1 cellular context compared by ENCODE assay signal in the genomic region with DNA sequence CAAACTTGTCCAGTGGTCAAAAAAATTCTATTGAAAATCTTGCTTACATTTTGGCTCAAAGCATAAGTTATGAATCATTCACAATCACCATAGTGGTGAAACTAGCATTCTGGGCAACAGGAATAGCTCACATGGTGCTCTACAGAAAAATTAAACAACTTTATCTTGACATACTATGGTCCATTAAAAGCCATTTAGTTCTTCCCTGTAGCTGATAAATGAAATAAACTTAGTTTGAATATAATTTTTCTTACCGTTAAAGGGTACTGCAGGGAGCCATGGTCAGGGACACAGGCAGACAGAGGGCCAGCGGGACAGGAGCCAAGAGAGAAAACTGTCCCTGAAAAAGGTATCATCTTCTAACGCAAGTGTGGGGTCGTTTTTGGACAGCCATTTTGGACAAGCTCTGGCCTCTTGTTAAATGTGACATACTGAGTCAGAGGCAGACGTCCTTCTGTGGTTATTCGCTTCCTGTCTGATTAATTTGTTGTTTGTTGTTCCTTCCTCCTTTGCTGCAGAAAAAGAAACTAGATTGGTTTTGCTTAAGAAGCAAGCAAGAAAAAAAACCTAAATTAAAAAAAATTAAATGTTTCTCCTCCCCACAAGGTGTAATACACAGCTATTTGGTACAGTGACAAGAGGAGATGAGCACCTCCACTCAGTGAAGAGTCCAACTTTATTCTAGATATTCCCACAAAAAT.
TF ChIP-seq lines count a peak whose summit lies in the region.

Gene WIPF1, minus strand, starts transcription at position 458 of the 701 bp plus-strand sequence. CDS start 12,231 bp downstream, outside the sequence.

TF ChIP-seq in GM12878, 131 proteins besides CTCF, POLR2A, EP300 and RAD21 (continued from another document and continues in another):
- TF ChIP-seq ZSCAN29 (IDR thresholded peaks at IDR 0.05) (no peak), CEBPZ (IDR thresholded peaks at IDR 0.05; ENCODE audit: low read depth, low read length) (no peak), ZBTB33 (IDR thresholded peaks at IDR 0.05) (no peak), RB1 (IDR thresholded peaks at IDR 0.05; ENCODE audit: borderline replicate concordance) (no peak), NFYA (IDR thresholded peaks at IDR 0.05; ENCODE audit: borderline replicate concordance, low read depth, low read length) (no peak), STAT3 (IDR thresholded peaks at IDR 0.05; ENCODE audit: low read depth, low read length) (no peak), ZNF384 (IDR thresholded peaks at IDR 0.05; ENCODE audit: borderline replicate concordance, low read depth, low read length) (peak; percentile 88), RBBP5 (conservative IDR thresholded peaks at IDR 0.05) (no peak; the same call in 1 of the 2 replicates), SPI1 (IDR thresholded peaks at IDR 0.05; ENCODE audit: borderline replicate concordance, insufficient read depth, low read depth, low read length) (peak; percentile 49; the same call in 1 of the 2 replicates), PAX5 (IDR thresholded peaks at IDR 0.05; ENCODE audit: borderline replicate concordance, low read depth, low read length) (no peak), NRF1 (conservative IDR thresholded peaks at IDR 0.05; ENCODE audit: low read depth, low read length) (no peak), BACH1 (IDR thresholded peaks at IDR 0.05; ENCODE audit: borderline replicate concordance) (no peak), KAT2A (conservative IDR thresholded peaks at IDR 0.05; ENCODE audit: control insufficient read depth, low read depth, low read length) (no peak), YY1 (IDR thresholded peaks at IDR 0.05; ENCODE audit: low read depth, low read length) (peak; percentile 96), MTA2 (IDR thresholded peaks at IDR 0.05; ENCODE audit: low read depth) (peak; percentile 82), FOXK2 (IDR thresholded peaks at IDR 0.05) (no peak), POLR2AphosphoS5 (IDR thresholded peaks at IDR 0.05; ENCODE audit: low read length) (peak; percentile 97), IRF5 (IDR thresholded peaks at IDR 0.05; ENCODE audit: borderline replicate concordance) (no peak), BCLAF1 (IDR thresholded peaks at IDR 0.05) (no peak), TARDBP (IDR thresholded peaks at IDR 0.05; ENCODE audit: borderline replicate concordance) (no peak), EED (IDR thresholded peaks at IDR 0.05; ENCODE audit: low read depth) (no peak), NR2C2 (IDR thresholded peaks at IDR 0.05; ENCODE audit: borderline replicate concordance, control insufficient read depth, insufficient read length, low read depth) (no peak), JUND (IDR thresholded peaks at IDR 0.05; ENCODE audit: low read depth, low read length) (no peak), MEF2A (IDR thresholded peaks at IDR 0.05; ENCODE audit: insufficient read depth, low read depth, low read length) (peak; percentile 72; the same call in 1 of the 2 replicates), TBL1XR1 (IDR thresholded peaks at IDR 0.05; ENCODE audit: low read depth, low read length) (peak; percentile 68; the same call in 1 of the 2 replicates), MEF2B (IDR thresholded peaks at IDR 0.05; ENCODE audit: partially characterized antibody, poor library complexity, severe bottlenecking) (peak; percentile 15), STAT1 (conservative IDR thresholded peaks at IDR 0.05) (no peak), CREM (IDR thresholded peaks at IDR 0.05; ENCODE audit: low read depth) (peak; percentile 76; the same call in 1 of the 2 replicates), ATF7 (IDR thresholded peaks at IDR 0.05; ENCODE audit: low read depth) (peak; percentile 85), ZNF622 (IDR thresholded peaks at IDR 0.05) (no peak), GABPA (IDR thresholded peaks at IDR 0.05; ENCODE audit: low read depth) (no peak), CEBPB (IDR thresholded peaks at IDR 0.05; ENCODE audit: borderline replicate concordance in 1 of 2, low read depth in 2 of 2, low read length in 2 of 2) (no peak), TCF7 (IDR thresholded peaks at IDR 0.05; ENCODE audit: borderline replicate concordance) (no peak; the same call in 1 of the 2 replicates), RAD51 (IDR thresholded peaks at IDR 0.05) (no peak)
- TF ChIP-seq, protein P1, sequence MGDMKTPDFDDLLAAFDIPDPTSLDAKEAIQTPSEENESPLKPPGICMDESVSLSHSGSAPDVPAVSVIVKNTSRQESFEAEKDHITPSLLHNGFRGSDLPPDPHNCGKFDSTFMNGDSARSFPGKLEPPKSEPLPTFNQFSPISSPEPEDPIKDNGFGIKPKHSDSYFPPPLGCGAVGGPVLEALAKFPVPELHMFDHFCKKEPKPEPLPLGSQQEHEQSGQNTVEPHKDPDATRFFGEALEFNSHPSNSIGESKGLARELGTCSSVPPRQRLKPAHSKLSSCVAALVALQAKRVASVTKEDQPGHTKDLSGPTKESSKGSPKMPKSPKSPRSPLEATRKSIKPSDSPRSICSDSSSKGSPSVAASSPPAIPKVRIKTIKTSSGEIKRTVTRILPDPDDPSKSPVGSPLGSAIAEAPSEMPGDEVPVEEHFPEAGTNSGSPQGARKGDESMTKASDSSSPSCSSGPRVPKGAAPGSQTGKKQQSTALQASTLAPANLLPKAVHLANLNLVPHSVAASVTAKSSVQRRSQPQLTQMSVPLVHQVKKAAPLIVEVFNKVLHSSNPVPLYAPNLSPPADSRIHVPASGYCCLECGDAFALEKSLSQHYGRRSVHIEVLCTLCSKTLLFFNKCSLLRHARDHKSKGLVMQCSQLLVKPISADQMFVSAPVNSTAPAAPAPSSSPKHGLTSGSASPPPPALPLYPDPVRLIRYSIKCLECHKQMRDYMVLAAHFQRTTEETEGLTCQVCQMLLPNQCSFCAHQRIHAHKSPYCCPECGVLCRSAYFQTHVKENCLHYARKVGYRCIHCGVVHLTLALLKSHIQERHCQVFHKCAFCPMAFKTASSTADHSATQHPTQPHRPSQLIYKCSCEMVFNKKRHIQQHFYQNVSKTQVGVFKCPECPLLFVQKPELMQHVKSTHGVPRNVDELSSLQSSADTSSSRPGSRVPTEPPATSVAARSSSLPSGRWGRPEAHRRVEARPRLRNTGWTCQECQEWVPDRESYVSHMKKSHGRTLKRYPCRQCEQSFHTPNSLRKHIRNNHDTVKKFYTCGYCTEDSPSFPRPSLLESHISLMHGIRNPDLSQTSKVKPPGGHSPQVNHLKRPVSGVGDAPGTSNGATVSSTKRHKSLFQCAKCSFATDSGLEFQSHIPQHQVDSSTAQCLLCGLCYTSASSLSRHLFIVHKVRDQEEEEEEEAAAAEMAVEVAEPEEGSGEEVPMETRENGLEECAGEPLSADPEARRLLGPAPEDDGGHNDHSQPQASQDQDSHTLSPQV (IDR thresholded peaks at IDR 0.05): no peak
- TF ChIP-seq, protein P2, sequence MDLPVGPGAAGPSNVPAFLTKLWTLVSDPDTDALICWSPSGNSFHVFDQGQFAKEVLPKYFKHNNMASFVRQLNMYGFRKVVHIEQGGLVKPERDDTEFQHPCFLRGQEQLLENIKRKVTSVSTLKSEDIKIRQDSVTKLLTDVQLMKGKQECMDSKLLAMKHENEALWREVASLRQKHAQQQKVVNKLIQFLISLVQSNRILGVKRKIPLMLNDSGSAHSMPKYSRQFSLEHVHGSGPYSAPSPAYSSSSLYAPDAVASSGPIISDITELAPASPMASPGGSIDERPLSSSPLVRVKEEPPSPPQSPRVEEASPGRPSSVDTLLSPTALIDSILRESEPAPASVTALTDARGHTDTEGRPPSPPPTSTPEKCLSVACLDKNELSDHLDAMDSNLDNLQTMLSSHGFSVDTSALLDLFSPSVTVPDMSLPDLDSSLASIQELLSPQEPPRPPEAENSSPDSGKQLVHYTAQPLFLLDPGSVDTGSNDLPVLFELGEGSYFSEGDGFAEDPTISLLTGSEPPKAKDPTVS (IDR thresholded peaks at IDR 0.05; ENCODE audit: low read depth, low read length): no peak
- TF ChIP-seq, protein P3, sequence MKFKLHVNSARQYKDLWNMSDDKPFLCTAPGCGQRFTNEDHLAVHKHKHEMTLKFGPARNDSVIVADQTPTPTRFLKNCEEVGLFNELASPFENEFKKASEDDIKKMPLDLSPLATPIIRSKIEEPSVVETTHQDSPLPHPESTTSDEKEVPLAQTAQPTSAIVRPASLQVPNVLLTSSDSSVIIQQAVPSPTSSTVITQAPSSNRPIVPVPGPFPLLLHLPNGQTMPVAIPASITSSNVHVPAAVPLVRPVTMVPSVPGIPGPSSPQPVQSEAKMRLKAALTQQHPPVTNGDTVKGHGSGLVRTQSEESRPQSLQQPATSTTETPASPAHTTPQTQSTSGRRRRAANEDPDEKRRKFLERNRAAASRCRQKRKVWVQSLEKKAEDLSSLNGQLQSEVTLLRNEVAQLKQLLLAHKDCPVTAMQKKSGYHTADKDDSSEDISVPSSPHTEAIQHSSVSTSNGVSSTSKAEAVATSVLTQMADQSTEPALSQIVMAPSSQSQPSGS (IDR thresholded peaks at IDR 0.05; ENCODE audit: low read length): peak; percentile 72
- TF ChIP-seq, protein P4, sequence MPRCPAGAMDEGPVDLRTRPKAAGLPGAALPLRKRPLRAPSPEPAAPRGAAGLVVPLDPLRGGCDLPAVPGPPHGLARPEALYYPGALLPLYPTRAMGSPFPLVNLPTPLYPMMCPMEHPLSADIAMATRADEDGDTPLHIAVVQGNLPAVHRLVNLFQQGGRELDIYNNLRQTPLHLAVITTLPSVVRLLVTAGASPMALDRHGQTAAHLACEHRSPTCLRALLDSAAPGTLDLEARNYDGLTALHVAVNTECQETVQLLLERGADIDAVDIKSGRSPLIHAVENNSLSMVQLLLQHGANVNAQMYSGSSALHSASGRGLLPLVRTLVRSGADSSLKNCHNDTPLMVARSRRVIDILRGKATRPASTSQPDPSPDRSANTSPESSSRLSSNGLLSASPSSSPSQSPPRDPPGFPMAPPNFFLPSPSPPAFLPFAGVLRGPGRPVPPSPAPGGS (IDR thresholded peaks at IDR 0.05; ENCODE audit: borderline replicate concordance, insufficient read depth, low read depth, low read length, poor library complexity, severe bottlenecking): peak; percentile 49
